Comparison of ENCODE assay signal across 16 cellular contexts in genomic region chr13:76024151-76024550, GRCh38.
DNase-seq lines count a peak whose midpoint lies in the region; ATAC-seq and TF ChIP-seq lines count a peak whose summit lies in the region.
"Had no signal": no experiment of that assay in that cellular context is flagged by ENCODE, and none has a peak within 500 bp of the region (broad histone marks: within the 10 kb centered on the region; RNA-seq: fewer than 3 reads in every experiment).

No MANE protein-coding gene starts in this region.

- no CpG with 5 or more reads among the region's 1 CpG for WGBS in IMR-90 (ENCODE audit: extremely low coverage in 2 of 2, insufficient read length in 1 of 2), 2 experiments
- WGBS in mammary epithelial cell (ENCODE audit: low coverage, missing lambda C conversion rate), result 100% methylated on average over 1 of the region's 1 CpG
- 100% methylated on average over 1 of the region's 1 CpG for WGBS in mesenchymal stem cell

- H3K9ac ChIP-seq in IMR-90 (ENCODE audit: low read depth, low read length), result no peak overlapping the region
- H3K9ac ChIP-seq in PC-3 (ENCODE audit: low read length), result no peak overlapping the region
- H3K9ac ChIP-seq in mammary epithelial cell (ENCODE audit: insufficient read depth, low read length), result no peak overlapping the region
- H3K9ac ChIP-seq in mesenchymal stem cell (ENCODE audit: low read length), result no peak overlapping the region

- H3K18ac ChIP-seq in IMR-90 (ENCODE audit: low read depth, low read length), result peak overlapping the region; percentile 23; the same call in 1 of the 2 replicates
- H3K18ac ChIP-seq in mesenchymal stem cell (ENCODE audit: low read depth in 1 of 2, low read length in 2 of 2), result no peak overlapping the region

- no peaks in the 10 kb centered on the region for H3K9me1 ChIP-seq in IMR-90 (ENCODE audit: insufficient read depth, low read length)

- POLR2A ChIA-PET in IMR-90 (lab: Charles Lee; ENCODE audit: unreplicated experiment) (no interaction called here), PC-3 (lab: Charles Lee; ENCODE audit: unreplicated experiment) (interaction anchor here (0.6 kb wide), 1 partner anchor 10 kb away, joined by 4 read pairs; no protein-coding TSS in a partner anchor)

- peaks cover 5% of the 10 kb centered on the region for H3F3A ChIP-seq in PC-3 (ENCODE audit: low read length, unreplicated experiment)

- no peaks in the 10 kb centered on the region for H3K36me3 ChIP-seq in IMR-90 (ENCODE audit: control insufficient read depth, insufficient read depth, low read length)
- no peaks in the 10 kb centered on the region for H3K36me3 ChIP-seq in PC-3 (ENCODE audit: low read depth, low read length)
- no peaks in the 10 kb centered on the region for H3K36me3 ChIP-seq in mammary epithelial cell (ENCODE audit: insufficient read depth, low read length)
- no peaks in the 10 kb centered on the region for H3K36me3 ChIP-seq in mesenchymal stem cell (ENCODE audit: control insufficient read depth in 1 of 2, insufficient read depth in 2 of 2, low read depth in 1 of 2, low read length in 2 of 2)
- H3K36me3 ChIP-seq: BE2C, HAP-1 had no signal

- no peak for TF ChIP-seq CTCF in IMR-90 (conservative IDR thresholded peaks at IDR 0.05; ENCODE audit: low read depth, low read length)
- no peak for TF ChIP-seq CTCF in PC-3 (conservative IDR thresholded peaks at IDR 0.05; ENCODE audit: low read depth, low read length)
- TF ChIP-seq CTCF in mammary epithelial cell (conservative IDR thresholded peaks at IDR 0.05 in 1 of 2, IDR thresholded peaks at IDR 0.05 in 1 of 2; ENCODE audit: extremely low read depth in 1 of 2, insufficient read depth in 1 of 2, low read depth in 1 of 2, low read length in 2 of 2), result no peak

- no peaks in the 10 kb centered on the region for H3K9me3 Mint-ChIP-seq in activated naive CD4-positive, alpha-beta T cell treated with anti-CD3 and anti-CD28 coated beads, Interleukin-2, amount 10 ng/mL, durations not matched to agents 7 days and 5 days

- H2BK120ac ChIP-seq in IMR-90 (ENCODE audit: low read depth, low read length), result no peak overlapping the region
- no peak overlapping the region for H2BK120ac ChIP-seq in mesenchymal stem cell (ENCODE audit: low read depth, low read length)

- H3K27me3 Mint-ChIP-seq in activated naive CD4-positive, alpha-beta T cell treated with anti-CD3 and anti-CD28 coated beads, Interleukin-2, amount 10 ng/mL, durations not matched to agents 7 days and 5 days, result no peaks in the 10 kb centered on the region

- H3K14ac ChIP-seq in IMR-90 (replicated peaks; ENCODE audit: low read depth, low read length) (0 out of 2 replicates have a peak overlapping the region, but pooled peaks have one; percentile 19), mesenchymal stem cell (ENCODE audit: low read length in 2 of 2) (no peak overlapping the region)

- H3K79me1 ChIP-seq in IMR-90 (ENCODE audit: low read depth in 1 of 2, low read length in 2 of 2) (no peaks in the 10 kb centered on the region), mesenchymal stem cell (replicated peaks; ENCODE audit: low read length, poor library complexity, severe bottlenecking) (no peaks in the 10 kb centered on the region)

- H3K4me3 ChIP-seq in IMR-90 (ENCODE audit: insufficient read depth, low read depth, low read length) (no peak overlapping the region), PC-3 (ENCODE audit: low read length) (no peak overlapping the region), mammary epithelial cell (replicated peaks in 1 of 3; ENCODE audit: insufficient read depth in 1 of 3, low read depth in 2 of 3, low read length in 3 of 3) (no peak overlapping the region), mesenchymal stem cell (ENCODE audit: insufficient read depth in 1 of 2, low read depth in 1 of 2, low read length in 2 of 2) (no peak overlapping the region)
- H3K4me3 ChIP-seq: A549, HAP-1 had no signal

- no peak for ATAC-seq in IMR-90 (ENCODE audit: low read depth)
- ATAC-seq in PC-3, result peak; percentile 13; the same call in 1 of the 2 replicates
- ATAC-seq in GM18505 (IDR thresholded peaks at IDR 0.05; ENCODE audit: unreplicated experiment), result no peak
- ATAC-seq: A549 had no signal

- H3K27ac ChIP-seq in IMR-90 (ENCODE audit: insufficient read depth, low read length), result no peak overlapping the region
- no peak overlapping the region; the same call in 1 of the 2 replicates for H3K27ac ChIP-seq in PC-3 (ENCODE audit: low read length)
- H3K27ac ChIP-seq in mammary epithelial cell (ENCODE audit: insufficient read depth, low read depth, low read length), result peak overlapping the region; percentile 55
- H3K27ac ChIP-seq in mesenchymal stem cell (ENCODE audit: low read length, poor library complexity, severe bottlenecking), result peak overlapping the region; percentile 66
- H3K27ac ChIP-seq: A549, C4-2B, HL-60 had no signal

- no peak for TF ChIP-seq RAD21 in IMR-90 (IDR thresholded peaks at IDR 0.05; ENCODE audit: low read length)

- H4K8ac ChIP-seq in IMR-90 (ENCODE audit: low read depth in 2 of 2, low read length in 2 of 2) (no peak overlapping the region), mesenchymal stem cell (ENCODE audit: low read length) (no peak overlapping the region)

- H2AK5ac ChIP-seq in IMR-90 (ENCODE audit: low read depth, low read length), result no peak overlapping the region
- H2AK5ac ChIP-seq in mesenchymal stem cell (ENCODE audit: low read length, severe bottlenecking), result no peak overlapping the region

- in situ Hi-C loops in IMR-90 (cut with MboI; ENCODE audit: low sequenced_read_pairs) (loop anchor here (25.0 kb wide), 1 partner anchor 337 kb away; no protein-coding TSS in a partner anchor), mammary epithelial cell (cut with MboI; ENCODE audit: low sequenced_read_pairs in 2 of 2) (loop anchor here (25.0 kb wide), 1 partner anchor 337 kb away; no protein-coding TSS in a partner anchor), KBM-7 (cut with MboI; ENCODE audit: low pct_unique_long_range_greater_than_20kb, low sequenced_read_pairs) (loop anchor here (25.0 kb wide), 1 partner anchor 888 kb away; no protein-coding TSS in a partner anchor)

- H3K9me2 ChIP-seq in PC-3 (replicated peaks; ENCODE audit: low read length), result no peaks in the 10 kb centered on the region

- TF ChIP-seq POLR2A in IMR-90 (IDR thresholded peaks at IDR 0.05; ENCODE audit: low read depth, low read length) (no peak), GM18505 (IDR thresholded peaks at IDR 0.05; ENCODE audit: borderline replicate concordance, extremely low read depth, insufficient read depth, insufficient read length) (no peak)

- no TSS peak for BruUV-seq in IMR-90 (replicated peaks; lab: Mats Ljungman, UMichigan)
- BruUV-seq in PC-3 (replicated peaks; lab: Mats Ljungman, UMichigan), result no TSS peak
- TSS peak; percentile 95 for BruUV-seq in mammary epithelial cell (replicated peaks; lab: Mats Ljungman, UMichigan)

- no peak overlapping the region for H3K56ac ChIP-seq in IMR-90 (ENCODE audit: extremely low read depth, insufficient read depth, low read length)

- no peak overlapping the region for H2BK5ac ChIP-seq in IMR-90 (ENCODE audit: low read depth, low read length, poor library complexity, severe bottlenecking)
- no peak overlapping the region for H2BK5ac ChIP-seq in mesenchymal stem cell (ENCODE audit: low read depth, low read length, poor library complexity, severe bottlenecking)

- no peaks in the 10 kb centered on the region for H3K4me1 Mint-ChIP-seq in activated naive CD4-positive, alpha-beta T cell treated with anti-CD3 and anti-CD28 coated beads, Interleukin-2, amount 10 ng/mL, durations not matched to agents 7 days and 5 days
- H3K4me1 Mint-ChIP-seq: CD4-positive, alpha-beta memory T cell had no signal

- H3K27ac Mint-ChIP-seq in activated naive CD4-positive, alpha-beta T cell treated with anti-CD3 and anti-CD28 coated beads, Interleukin-2, amount 10 ng/mL, durations not matched to agents 7 days and 5 days, result no peak overlapping the region
- H3K27ac Mint-ChIP-seq: CD4-positive, alpha-beta memory T cell had no signal

- CTCF ChIA-PET in IMR-90 (lab: Yijun Ruan, JAX) (no interaction called here), PC-3 (lab: Charles Lee) (no interaction called here), mammary epithelial cell (lab: Charles Lee; ENCODE audit: low non-redundant PET) (no interaction called here)
- CTCF ChIA-PET in activated naive CD4-positive, alpha-beta T cell treated with anti-CD3 and anti-CD28 coated beads, Interleukin-2, amount 10 ng/mL, durations not matched to agents 7 days and 5 days (lab: Charles Lee), result no interaction called here

- H3K79me2 ChIP-seq in PC-3 (ENCODE audit: low read length) (no peaks in the 10 kb centered on the region), mammary epithelial cell (ENCODE audit: insufficient read depth, low read length) (no peaks in the 10 kb centered on the region)

- H2AK9ac ChIP-seq in IMR-90 (replicated peaks; ENCODE audit: low read depth, low read length, poor library complexity), result no peak overlapping the region

- H4K91ac ChIP-seq in IMR-90 (ENCODE audit: insufficient read depth, low read depth, low read length) (no peak overlapping the region), mesenchymal stem cell (ENCODE audit: low read length) (no peak overlapping the region)

- intact Hi-C loops in IMR-90 (cut with micrococcal nuclease), result no loop called here
- intact Hi-C loops in PC-3 (cut with micrococcal nuclease), result loop anchor here (5.0 kb wide), 1 partner anchor 268 kb away; no protein-coding TSS in a partner anchor
- intact Hi-C loops in mammary epithelial cell (cut with micrococcal nuclease), result loop anchor here (5.0 kb wide), 1 partner anchor 863 kb away; the partner anchor contains the start of gene KCTD12

- H3K4me3 Mint-ChIP-seq in activated naive CD4-positive, alpha-beta T cell treated with anti-CD3 and anti-CD28 coated beads, Interleukin-2, amount 10 ng/mL, durations not matched to agents 7 days and 5 days, result no peak overlapping the region
- H3K4me3 Mint-ChIP-seq: CD4-positive, alpha-beta memory T cell had no signal

- H2BK12ac ChIP-seq in mesenchymal stem cell (ENCODE audit: low read length in 2 of 2), result no peak overlapping the region

- no peak overlapping the region for H3K4me2 ChIP-seq in IMR-90 (ENCODE audit: low read depth, low read length)
- H3K4me2 ChIP-seq in PC-3 (ENCODE audit: low read length), result peak overlapping the region; percentile 64; the same call in 1 of the 2 replicates
- H3K4me2 ChIP-seq in mammary epithelial cell (ENCODE audit: insufficient read depth, low read depth, low read length), result no peak overlapping the region
- H3K4me2 ChIP-seq in mesenchymal stem cell (ENCODE audit: low read length, poor library complexity, severe bottlenecking), result no peak overlapping the region
- H3K4me2 ChIP-seq: A549 had no signal

- H2BK15ac ChIP-seq in IMR-90 (ENCODE audit: low read depth, low read length) (no peak overlapping the region), mesenchymal stem cell (ENCODE audit: low read depth, poor library complexity, severe bottlenecking) (no peak overlapping the region)

- H3K4ac ChIP-seq in IMR-90 (ENCODE audit: low read depth, low read length) (no peak overlapping the region), mesenchymal stem cell (ENCODE audit: low read depth in 1 of 2, low read length in 2 of 2) (no peak overlapping the region)

- H3K9me3 ChIP-seq in IMR-90 (ENCODE audit: control insufficient read depth, insufficient read depth, low read length), result peaks cover 3% of the 10 kb centered on the region; the same call in 1 of the 2 replicates
- 0 out of 2 replicates have a peak, but pooled peaks cover 4% of the 10 kb centered on the region for H3K9me3 ChIP-seq in PC-3 (ENCODE audit: low read length)
- H3K9me3 ChIP-seq in mammary epithelial cell (replicated peaks; ENCODE audit: insufficient read depth, low read length), result peaks cover 4% of the 10 kb centered on the region
- H3K9me3 ChIP-seq in mesenchymal stem cell (ENCODE audit: control insufficient read depth, low read length), result peaks cover 4% of the 10 kb centered on the region
- H3K9me3 ChIP-seq: A549, BE2C, HAP-1 had no signal

- H2AFZ ChIP-seq in IMR-90 (replicated peaks; ENCODE audit: low read length, poor library complexity), result no peak overlapping the region
- H2AFZ ChIP-seq in PC-3 (ENCODE audit: low read length), result no peak overlapping the region
- H2AFZ ChIP-seq in mammary epithelial cell (ENCODE audit: low read depth, low read length), result no peak overlapping the region
- no peak overlapping the region for H2AFZ ChIP-seq in mesenchymal stem cell (ENCODE audit: low read depth, low read length)

- no peaks in the 10 kb centered on the region for H3K36me3 Mint-ChIP-seq in activated naive CD4-positive, alpha-beta T cell treated with anti-CD3 and anti-CD28 coated beads, Interleukin-2, amount 10 ng/mL, durations not matched to agents 7 days and 5 days
- H3K36me3 Mint-ChIP-seq: CD4-positive, alpha-beta memory T cell had no signal

- no peak for DNase-seq in IMR-90
- peak; percentile 4 for DNase-seq in PC-3
- no peak for DNase-seq in mammary epithelial cell
- DNase-seq in mesenchymal stem cell, result no peak
- DNase-seq in KBM-7, result no peak
- no peak for DNase-seq in activated naive CD4-positive, alpha-beta T cell treated with anti-CD3 and anti-CD28 coated beads, Interleukin-2, amount 10 ng/mL, durations not matched to agents 7 days and 5 days
- DNase-seq: BE2C; CD4-positive, alpha-beta memory T cell; DMS153; DND-41; GF-D8 had no signal

- H3K27me3 ChIP-seq in IMR-90 (ENCODE audit: control insufficient read depth, insufficient read depth, low read length), result no peaks in the 10 kb centered on the region
- no peaks in the 10 kb centered on the region for H3K27me3 ChIP-seq in PC-3 (ENCODE audit: low read length)
- no peaks in the 10 kb centered on the region for H3K27me3 ChIP-seq in mammary epithelial cell (ENCODE audit: insufficient read depth, low read length)
- no peaks in the 10 kb centered on the region for H3K27me3 ChIP-seq in mesenchymal stem cell (ENCODE audit: control insufficient read depth in 1 of 2, insufficient read depth in 1 of 2, low read length in 2 of 2)
- H3K27me3 ChIP-seq: BE2C had no signal

- H4K5ac ChIP-seq in IMR-90 (ENCODE audit: low read depth, low read length), result no peak overlapping the region

- H3K4me1 ChIP-seq in IMR-90 (ENCODE audit: control insufficient read depth, insufficient read depth, low read length) (no peaks in the 10 kb centered on the region), PC-3 (ENCODE audit: insufficient read depth, low read length) (peaks cover 30% of the 10 kb centered on the region), mammary epithelial cell (ENCODE audit: insufficient read depth, low read length) (peaks cover 18% of the 10 kb centered on the region), mesenchymal stem cell (ENCODE audit: control insufficient read depth, insufficient read depth, low read depth, low read length) (peaks cover 3% of the 10 kb centered on the region)
- H3K4me1 ChIP-seq: A549, BE2C, HAP-1 had no signal

- no peak overlapping the region for H2BK20ac ChIP-seq in IMR-90 (ENCODE audit: low read depth, low read length)

- dilution Hi-C loops in IMR-90 (cut with HindIII; ENCODE audit: low sequenced_read_pairs, unreplicated experiment) (no loop called here), mammary epithelial cell (cut with HindIII; ENCODE audit: low sequenced_read_pairs) (no loop called here)

- H3K23ac ChIP-seq in IMR-90 (ENCODE audit: low read depth, low read length) (no peak overlapping the region), mesenchymal stem cell (ENCODE audit: low read length in 2 of 2) (no peak overlapping the region)

- H4K20me1 ChIP-seq in IMR-90 (ENCODE audit: insufficient read depth, low read length) (no peaks in the 10 kb centered on the region), PC-3 (ENCODE audit: low read length) (no peaks in the 10 kb centered on the region), mammary epithelial cell (ENCODE audit: insufficient read depth, low read length) (no peaks in the 10 kb centered on the region)

Comparison
In these comparisons a context has a peak if more than half of its experiments do, and no peak if none do; other contexts are left out.
1. H3K27ac ChIP-seq: peak in mammary epithelial cell (single experiment) and mesenchymal stem cell (single experiment); none in IMR-90 (single experiment) and PC-3 (single experiment).